In the genomic region with DNA sequence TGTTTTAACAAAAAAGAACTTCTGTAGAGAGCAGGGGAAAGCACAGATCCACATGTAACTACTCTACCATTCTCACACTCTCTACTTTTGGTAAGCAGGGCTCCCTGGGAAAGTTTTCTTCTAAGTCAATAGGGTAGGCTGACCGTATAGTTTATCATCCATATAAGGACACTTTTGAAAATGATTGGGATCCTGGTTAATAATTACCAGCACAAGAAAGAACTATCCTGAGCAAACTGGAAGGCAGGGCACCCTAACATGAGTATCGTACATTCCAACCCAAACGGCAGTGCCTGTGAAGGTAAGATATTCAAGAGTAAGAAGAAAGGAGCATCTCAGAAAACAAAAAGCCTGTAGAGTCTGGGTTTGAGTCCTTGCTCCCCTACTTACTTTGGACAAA, we compare ENCODE assay signal across 19 cellular contexts. TPM values are rescaled to one million over a fixed set of nuclear protein-coding genes. Genes with fewer than 3 reads are reported as not detected.
DNase-seq lines count a peak whose midpoint lies in the region; ATAC-seq, FAIRE-seq and TF ChIP-seq lines count a peak whose summit lies in the region.
"Had no signal": no experiment of that assay in that cellular context is flagged by ENCODE, and none has a peak within 500 bp of the region (broad histone marks: within the 10 kb centered on the region; RNA-seq: fewer than 3 reads in every experiment).

No MANE protein-coding gene starts in this region.

- ATAC-seq in A549 (peak; percentile 30 to 67; a peak in 3 of 6 replicates), GM19351 (IDR thresholded peaks at IDR 0.05; ENCODE audit: unreplicated experiment) (no peak)

- FAIRE-seq in A549 (lab: Jason Lieb, UNC) (peak; percentile 7), frontal cortex (lab: Jason Lieb, UNC) (no peak)
- FAIRE-seq: A204.1, G401.6, GM12891, H1, HTR-8/SVneo had no signal

- no peak overlapping the region for H2BK15ac ChIP-seq in mesenchymal stem cell (ENCODE audit: low read depth, poor library complexity, severe bottlenecking)

- no peak overlapping the region for H3K9ac ChIP-seq in mesenchymal stem cell (ENCODE audit: low read length)

- peak overlapping the region; percentile 41 for H3K27ac Mint-ChIP-seq in chondrocyte (ENCODE audit: unreplicated experiment)
- H3K27ac Mint-ChIP-seq: CD4-positive, alpha-beta T cell; H9; IgD-negative memory B cell had no signal

- POLR2A ChIA-PET in A549 (lab: Yijun Ruan, JAX), result no interaction called here

- no peak overlapping the region for H3K14ac ChIP-seq in mesenchymal stem cell (ENCODE audit: low read length in 2 of 2)

- no peak for TF ChIP-seq POLR2A in A549 (IDR thresholded peaks at IDR 0.05; ENCODE audit: low read length)

- H3K9me3 Mint-ChIP-seq in chondrocyte (ENCODE audit: low read depth), result no peaks in the 10 kb centered on the region
- H3K9me3 Mint-ChIP-seq: CD4-positive, alpha-beta T cell; H9; IgD-negative memory B cell had no signal

- H3K4ac ChIP-seq in mesenchymal stem cell (ENCODE audit: low read depth in 1 of 2, low read length in 2 of 2), result no peak overlapping the region

- no peak overlapping the region for H2BK5ac ChIP-seq in mesenchymal stem cell (ENCODE audit: low read depth, low read length, poor library complexity, severe bottlenecking)

- no peaks in the 10 kb centered on the region for H3K27me3 Mint-ChIP-seq in chondrocyte (ENCODE audit: low read depth)

- no peaks in the 10 kb centered on the region for H3K79me1 ChIP-seq in mesenchymal stem cell (replicated peaks; ENCODE audit: low read length, poor library complexity, severe bottlenecking)

- no peak overlapping the region for H3K23ac ChIP-seq in mesenchymal stem cell (ENCODE audit: low read length in 2 of 2)

- DNase-seq in A549 (ENCODE audit: low read depth in 1 of 2, low spot score in 1 of 2), result peak in 1 of 2 experiments; percentile 46
- peak; percentile 47 for DNase-seq in DMS53 (lab: John Stamatoyannopoulos, UW)
- DNase-seq in chondrocyte (ENCODE audit: low spot score), result no peak
- DNase-seq in mesenchymal stem cell, result no peak
- no peak for DNase-seq in stimulated activated CD4-positive, alpha-beta T cell treated with anti-CD3 and anti-CD28 coated beads, Interleukin-4, amount 100 ng/mL, for 24 hours
- DNase-seq in activated CD4-positive, alpha-beta T cell treated with anti-CD3 and anti-CD28 coated beads for 1 hour, result no peak
- no peak for DNase-seq in frontal cortex (ENCODE audit: low spot score in 2 of 2)
- DNase-seq: AML-193; CD4-positive, alpha-beta T cell; H9; KBM-7 had no signal

- no peak overlapping the region for H3K4me3 ChIP-seq in A549
- H3K4me3 ChIP-seq in mesenchymal stem cell (ENCODE audit: insufficient read depth in 1 of 2, low read depth in 1 of 2, low read length in 2 of 2), result no peak overlapping the region

- WGBS in A549 (ENCODE audit: missing lambda C conversion rate), result 24% methylated on average over 3 of the region's 3 CpGs
- WGBS in mesenchymal stem cell, result 94% methylated on average over 2 of the region's 3 CpGs

- H3K18ac ChIP-seq in mesenchymal stem cell (ENCODE audit: low read depth in 1 of 2, low read length in 2 of 2), result no peak overlapping the region

- no peak for TF ChIP-seq RAD21 in A549 (conservative IDR thresholded peaks at IDR 0.05 in 1 of 2, IDR thresholded peaks at IDR 0.05 in 1 of 2)

- H2BK120ac ChIP-seq in mesenchymal stem cell (ENCODE audit: low read depth, low read length), result no peak overlapping the region

- H4K91ac ChIP-seq in mesenchymal stem cell (ENCODE audit: low read length), result no peak overlapping the region

- CTCF ChIA-PET in A549 (lab: Yijun Ruan, JAX), result no interaction called here

- TF ChIP-seq CTCF in A549 (IDR thresholded peaks at IDR 0.05) (no peak), chondrocyte (IDR thresholded peaks at IDR 0.05) (no peak)

- H3K4me1 Mint-ChIP-seq in chondrocyte (ENCODE audit: low read depth), result peaks cover 8% of the 10 kb centered on the region
- H3K4me1 Mint-ChIP-seq: IgD-negative memory B cell had no signal

- peaks cover 10% of the 10 kb centered on the region; the same call in 1 of the 3 replicates for H3K4me1 ChIP-seq in A549
- peaks cover 2% of the 10 kb centered on the region for H3K4me1 ChIP-seq in mesenchymal stem cell (ENCODE audit: control insufficient read depth, insufficient read depth, low read depth, low read length)

- H2AK5ac ChIP-seq in mesenchymal stem cell (ENCODE audit: low read length, severe bottlenecking), result no peak overlapping the region

- peak overlapping the region; percentile 38; the same call in 2 of the 3 replicates for H3K4me2 ChIP-seq in A549
- peak overlapping the region; percentile 9 for H3K4me2 ChIP-seq in mesenchymal stem cell (ENCODE audit: low read length, poor library complexity, severe bottlenecking)

- no peak overlapping the region for H2BK12ac ChIP-seq in mesenchymal stem cell (ENCODE audit: low read length in 2 of 2)

- H3K9me3 ChIP-seq in A549, result no peaks in the 10 kb centered on the region
- H3K9me3 ChIP-seq in mesenchymal stem cell (ENCODE audit: control insufficient read depth, low read length), result no peaks in the 10 kb centered on the region

- H3K36me3 Mint-ChIP-seq in chondrocyte (ENCODE audit: low read depth), result peaks cover 10% of the 10 kb centered on the region
- H3K36me3 Mint-ChIP-seq: IgD-negative memory B cell had no signal

- no peak overlapping the region for H4K8ac ChIP-seq in mesenchymal stem cell (ENCODE audit: low read length)

- H2AFZ ChIP-seq in mesenchymal stem cell (ENCODE audit: low read depth, low read length), result no peak overlapping the region

- TF ChIP-seq EP300 in A549 (IDR thresholded peaks at IDR 0.05), result no peak

- H3K27ac ChIP-seq in A549 (no peak overlapping the region), mesenchymal stem cell (ENCODE audit: low read length, poor library complexity, severe bottlenecking) (peak overlapping the region; percentile 22)
- H3K27ac ChIP-seq: C4-2B had no signal

- H3K4me3 Mint-ChIP-seq in chondrocyte (ENCODE audit: unreplicated experiment), result no peak overlapping the region
- H3K4me3 Mint-ChIP-seq: CD4-positive, alpha-beta T cell; H9; IgD-negative memory B cell had no signal

- no peaks in the 10 kb centered on the region for H3K36me3 ChIP-seq in mesenchymal stem cell (ENCODE audit: control insufficient read depth in 1 of 2, insufficient read depth in 2 of 2, low read depth in 1 of 2, low read length in 2 of 2)

- peaks cover 0 to 7% of the 10 kb centered on the region in 2 experiments for H3K27me3 ChIP-seq in mesenchymal stem cell (ENCODE audit: control insufficient read depth in 1 of 2, insufficient read depth in 1 of 2, low read length in 2 of 2)

TF ChIP-seq in A549, 52 proteins besides CTCF, POLR2A, EP300 and RAD21 (continues in another document):
- TF ChIP-seq, protein P1, sequence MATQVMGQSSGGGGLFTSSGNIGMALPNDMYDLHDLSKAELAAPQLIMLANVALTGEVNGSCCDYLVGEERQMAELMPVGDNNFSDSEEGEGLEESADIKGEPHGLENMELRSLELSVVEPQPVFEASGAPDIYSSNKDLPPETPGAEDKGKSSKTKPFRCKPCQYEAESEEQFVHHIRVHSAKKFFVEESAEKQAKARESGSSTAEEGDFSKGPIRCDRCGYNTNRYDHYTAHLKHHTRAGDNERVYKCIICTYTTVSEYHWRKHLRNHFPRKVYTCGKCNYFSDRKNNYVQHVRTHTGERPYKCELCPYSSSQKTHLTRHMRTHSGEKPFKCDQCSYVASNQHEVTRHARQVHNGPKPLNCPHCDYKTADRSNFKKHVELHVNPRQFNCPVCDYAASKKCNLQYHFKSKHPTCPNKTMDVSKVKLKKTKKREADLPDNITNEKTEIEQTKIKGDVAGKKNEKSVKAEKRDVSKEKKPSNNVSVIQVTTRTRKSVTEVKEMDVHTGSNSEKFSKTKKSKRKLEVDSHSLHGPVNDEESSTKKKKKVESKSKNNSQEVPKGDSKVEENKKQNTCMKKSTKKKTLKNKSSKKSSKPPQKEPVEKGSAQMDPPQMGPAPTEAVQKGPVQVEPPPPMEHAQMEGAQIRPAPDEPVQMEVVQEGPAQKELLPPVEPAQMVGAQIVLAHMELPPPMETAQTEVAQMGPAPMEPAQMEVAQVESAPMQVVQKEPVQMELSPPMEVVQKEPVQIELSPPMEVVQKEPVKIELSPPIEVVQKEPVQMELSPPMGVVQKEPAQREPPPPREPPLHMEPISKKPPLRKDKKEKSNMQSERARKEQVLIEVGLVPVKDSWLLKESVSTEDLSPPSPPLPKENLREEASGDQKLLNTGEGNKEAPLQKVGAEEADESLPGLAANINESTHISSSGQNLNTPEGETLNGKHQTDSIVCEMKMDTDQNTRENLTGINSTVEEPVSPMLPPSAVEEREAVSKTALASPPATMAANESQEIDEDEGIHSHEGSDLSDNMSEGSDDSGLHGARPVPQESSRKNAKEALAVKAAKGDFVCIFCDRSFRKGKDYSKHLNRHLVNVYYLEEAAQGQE (IDR thresholded peaks at IDR 0.05), result no peak
- TF ChIP-seq POLR2AphosphoS2 (conservative IDR thresholded peaks at IDR 0.05; ENCODE audit: low read length), result no peak
- no peak for TF ChIP-seq PHF8 (IDR thresholded peaks at IDR 0.05; ENCODE audit: borderline replicate concordance, low read depth)
- TF ChIP-seq TFCP2L1 (CRISPR knock-in tag; IDR thresholded peaks at IDR 0.05), result no peak
- no peak for TF ChIP-seq SREBF2 (IDR thresholded peaks at IDR 0.05)
- no peak for TF ChIP-seq HDAC2 (IDR thresholded peaks at IDR 0.05)
- no peak for TF ChIP-seq GATA3 (IDR thresholded peaks at IDR 0.05; ENCODE audit: borderline replicate concordance)
- no peak for TF ChIP-seq NR3C1 (IDR thresholded peaks at IDR 0.05)
- TF ChIP-seq, protein P2, sequence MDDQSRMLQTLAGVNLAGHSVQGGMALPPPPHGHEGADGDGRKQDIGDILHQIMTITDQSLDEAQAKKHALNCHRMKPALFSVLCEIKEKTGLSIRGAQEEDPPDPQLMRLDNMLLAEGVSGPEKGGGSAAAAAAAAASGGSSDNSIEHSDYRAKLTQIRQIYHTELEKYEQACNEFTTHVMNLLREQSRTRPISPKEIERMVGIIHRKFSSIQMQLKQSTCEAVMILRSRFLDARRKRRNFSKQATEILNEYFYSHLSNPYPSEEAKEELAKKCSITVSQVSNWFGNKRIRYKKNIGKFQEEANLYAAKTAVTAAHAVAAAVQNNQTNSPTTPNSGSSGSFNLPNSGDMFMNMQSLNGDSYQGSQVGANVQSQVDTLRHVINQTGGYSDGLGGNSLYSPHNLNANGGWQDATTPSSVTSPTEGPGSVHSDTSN (IDR thresholded peaks at IDR 0.05), result no peak
- no peak for TF ChIP-seq HOXB13 (CRISPR knock-in tag; IDR thresholded peaks at IDR 0.05; ENCODE audit: low read depth)
- TF ChIP-seq BHLHE40 (IDR thresholded peaks at IDR 0.05; ENCODE audit: low read depth, low read length), result no peak
- no peak for TF ChIP-seq FOSB (CRISPR knock-in tag; IDR thresholded peaks at IDR 0.05)

RNA-seq across cellular contexts. Expression of a gene that starts 22.1 kb away (rescaled TPM):
- polyA plus RNA-seq in A549 (2011; rRNA removed), result 0.63 and 0.71 TPM in 2 replicates
- 0.32 and 0.40 TPM in 2 replicates for polyA plus RNA-seq in A549 (2012; cell fraction: cytosol; rRNA removed)
- polyA plus RNA-seq in A549 (2012; cell fraction: nucleus; rRNA removed), result 0.52 and 0.58 TPM in 2 replicates
- polyA plus RNA-seq in A549 (2017; fragmentation: RNase III; extraction: RNeasy Plus Mini Kit Qiagen cat#74134 plus additional on column Dnase treatment), result 1.7 to 2.0 TPM (median 2.0 TPM) in 3 replicates
- 0.41 and 0.54 TPM in 2 replicates for polyA minus RNA-seq in A549 (2011; rRNA and poly(A)+ RNA removed)
- total RNA-seq in chondrocyte, result 38.5 to 55.6 TPM (median 51.8 TPM) in 3 replicates
- 2.4 TPM for polyA plus RNA-seq in mesenchymal stem cell (2013, experiment 1 of 2)
- polyA plus RNA-seq in mesenchymal stem cell (2013, experiment 2 of 2), result 2.3 TPM
- total RNA-seq in frontal cortex, result 2.0 TPM
- total RNA-seq: CD4-positive, alpha-beta T cell had no signal
- polyA plus RNA-seq: IgD-negative memory B cell had no signal

Comparison
In these comparisons a context has a peak if more than half of its experiments do, and no peak if none do; other contexts are left out.
1. RNA of a gene that starts 22.1 kb away (total RNA-seq): 38.5 to 55.6 TPM in chondrocyte; 2.0 TPM in frontal cortex (single experiment); every median in the first group is over 10 times any median in the second.